Comparison of ENCODE assay signal across 32 cellular contexts in genomic region chr12:94977766-94978468, GRCh38. TPM values are rescaled to one million over a fixed set of nuclear protein-coding genes. Genes with fewer than 3 reads are reported as not detected.
DNase-seq lines count a peak whose midpoint lies in the region; ATAC-seq, FAIRE-seq and TF ChIP-seq lines count a peak whose summit lies in the region.
"Had no signal": no experiment of that assay in that cellular context is flagged by ENCODE, and none has a peak within 500 bp of the region (broad histone marks: within the 10 kb centered on the region; RNA-seq: fewer than 3 reads in every experiment).

No MANE protein-coding gene starts in this region.

- no peak overlapping the region for H3K23ac ChIP-seq in mesenchymal stem cell (ENCODE audit: low read length in 2 of 2)

- H3K27ac ChIP-seq in GM23338 (ENCODE audit: low read depth) (0 out of 2 replicates have a peak overlapping the region, but pooled peaks have one; percentile 12), mesenchymal stem cell (ENCODE audit: low read length, poor library complexity, severe bottlenecking) (no peak overlapping the region), small intestine (ENCODE audit: low read depth in 1 of 2, low read length in 1 of 2) (no peak overlapping the region)
- H3K27ac ChIP-seq: cardiac muscle cell, Peyer's patch, sigmoid colon, tibial nerve had no signal

- peak overlapping the region in 1 of 2 experiments; percentile 68 for H3K18ac ChIP-seq in mesenchymal stem cell (ENCODE audit: low read depth in 1 of 2, low read length in 2 of 2)

- no peaks in the 10 kb centered on the region for H3K9me3 ChIP-seq in T-helper 17 cell (ENCODE audit: control insufficient read depth, low read length, poor library complexity, severe bottlenecking)
- H3K9me3 ChIP-seq in mesenchymal stem cell (ENCODE audit: control insufficient read depth, low read length) = no peaks in the 10 kb centered on the region
- H3K9me3 ChIP-seq in small intestine (ENCODE audit: control insufficient read depth, low read depth) = no peaks in the 10 kb centered on the region
- H3K9me3 ChIP-seq: BE2C, HAP-1, Peyer's patch, sigmoid colon, tibial nerve had no signal

- no peak overlapping the region for H2BK15ac ChIP-seq in mesenchymal stem cell (ENCODE audit: low read depth, poor library complexity, severe bottlenecking)

- H3K4me1 ChIP-seq in GM23338 (ENCODE audit: insufficient read depth) = no peaks in the 10 kb centered on the region
- H3K4me1 ChIP-seq in mesenchymal stem cell (ENCODE audit: control insufficient read depth, insufficient read depth, low read depth, low read length) = peaks cover 6% of the 10 kb centered on the region
- no peaks in the 10 kb centered on the region for H3K4me1 ChIP-seq in small intestine (ENCODE audit: control insufficient read depth in 2 of 2, insufficient read depth in 1 of 2, low read depth in 1 of 2, low read length in 1 of 2)
- H3K4me1 ChIP-seq: BE2C, Peyer's patch, tibial nerve had no signal

- no peak overlapping the region for H3K4me3 Mint-ChIP-seq in activated naive CD4-positive, alpha-beta T cell treated with anti-CD3 and anti-CD28 coated beads, Interleukin-2, amount 10 ng/mL, durations not matched to agents 7 days and 5 days
- H3K4me3 Mint-ChIP-seq in GM23338 = no peak overlapping the region
- H3K4me3 Mint-ChIP-seq in T-helper 17 cell = no peak overlapping the region
- H3K4me3 Mint-ChIP-seq: activated CD4-positive, alpha-beta T cell treated with anti-CD3 and anti-CD28 coated beads for 36 hours; activated CD8-positive, alpha-beta T cell treated with anti-CD3 and anti-CD28 coated beads for 36 hours; activated naive CD4-positive, alpha-beta T cell treated with anti-CD3 and anti-CD28 coated beads, Interleukin-2, amount 50 U/mL, for 24 hours; activated T-helper 17 cell treated with anti-CD3 and anti-CD28 coated beads, Interleukin-2, amount 50 U/mL, for 72 hours; CD8-positive, alpha-beta memory T cell; effector memory CD8-positive, alpha-beta T cell; T-helper 2 cell treated with Interferon-gamma antibody and Interleukin-4, amounts not matched to agents 5 μg/mL and 100 μg/mL, for 36 hours had no signal

- H3K36me3 ChIP-seq in GM23338 (ENCODE audit: insufficient read depth) = no peaks in the 10 kb centered on the region
- no peaks in the 10 kb centered on the region for H3K36me3 ChIP-seq in mesenchymal stem cell (ENCODE audit: control insufficient read depth in 1 of 2, insufficient read depth in 2 of 2, low read depth in 1 of 2, low read length in 2 of 2)
- peaks cover 0 to 5% of the 10 kb centered on the region in 2 donors for H3K36me3 ChIP-seq in small intestine (ENCODE audit: control insufficient read depth in 2 of 2, insufficient read depth in 2 of 2, low read length in 2 of 2)
- H3K36me3 ChIP-seq: BE2C, cardiac muscle cell, HAP-1, Peyer's patch, sigmoid colon, tibial nerve had no signal

- H3K9me2 ChIP-seq in GM23338 (ENCODE audit: insufficient read depth) = no peaks in the 10 kb centered on the region

- no peak overlapping the region for H3K9ac ChIP-seq in mesenchymal stem cell (ENCODE audit: low read length)

- FAIRE-seq in small intestine (lab: Jason Lieb, UNC) = no peak
- FAIRE-seq: GM12891, islet of Langerhans had no signal

- no peaks in the 10 kb centered on the region for H3K9me3 Mint-ChIP-seq in activated naive CD4-positive, alpha-beta T cell treated with anti-CD3 and anti-CD28 coated beads, Interleukin-2, amount 10 ng/mL, durations not matched to agents 7 days and 5 days
- no peaks in the 10 kb centered on the region for H3K9me3 Mint-ChIP-seq in GM23338
- H3K9me3 Mint-ChIP-seq: activated CD8-positive, alpha-beta T cell treated with anti-CD3 and anti-CD28 coated beads for 36 hours; activated naive CD4-positive, alpha-beta T cell treated with anti-CD3 and anti-CD28 coated beads, Interleukin-2, amount 50 U/mL, for 24 hours; activated T-helper 17 cell treated with anti-CD3 and anti-CD28 coated beads, Interleukin-2, amount 50 U/mL, for 72 hours; CD8-positive, alpha-beta memory T cell; effector memory CD8-positive, alpha-beta T cell; T-helper 2 cell treated with Interferon-gamma antibody and Interleukin-4, amounts not matched to agents 5 μg/mL and 100 μg/mL, for 36 hours had no signal

- H3K4me3 ChIP-seq in GM23338 (no peak overlapping the region), mesenchymal stem cell (ENCODE audit: insufficient read depth in 1 of 2, low read depth in 1 of 2, low read length in 2 of 2) (no peak overlapping the region), small intestine (ENCODE audit: low read depth in 1 of 2, low read length in 2 of 2) (no peak overlapping the region)
- H3K4me3 ChIP-seq: cardiac muscle cell, HAP-1, Peyer's patch, sigmoid colon, tibial nerve had no signal

- H2BK5ac ChIP-seq in mesenchymal stem cell (ENCODE audit: low read depth, low read length, poor library complexity, severe bottlenecking) = no peak overlapping the region

- peak overlapping the region in 1 of 2 experiments; percentile 97 for H3K14ac ChIP-seq in mesenchymal stem cell (ENCODE audit: low read length in 2 of 2)

- CTCF ChIA-PET in activated naive CD4-positive, alpha-beta T cell treated with anti-CD3 and anti-CD28 coated beads, Interleukin-2, amount 10 ng/mL, durations not matched to agents 7 days and 5 days (lab: Charles Lee) = no interaction called here

- peak overlapping the region; percentile 19 for H4K8ac ChIP-seq in mesenchymal stem cell (ENCODE audit: low read length)

- peaks cover 34% of the 10 kb centered on the region for H3K4me1 Mint-ChIP-seq in activated naive CD4-positive, alpha-beta T cell treated with anti-CD3 and anti-CD28 coated beads, Interleukin-2, amount 10 ng/mL, durations not matched to agents 7 days and 5 days
- H3K4me1 Mint-ChIP-seq in GM23338 (peaks cover 8% of the 10 kb centered on the region), T-helper 17 cell (peaks cover 25% of the 10 kb centered on the region)

- H2AK5ac ChIP-seq in mesenchymal stem cell (ENCODE audit: low read length, severe bottlenecking) = peak overlapping the region; percentile 91

- TF ChIP-seq CTCF in GM23338 (conservative IDR thresholded peaks at IDR 0.05; ENCODE audit: low read depth in 2 of 2) = no peak

- H3K27me3 ChIP-seq in GM23338 (ENCODE audit: insufficient read depth) (no peaks in the 10 kb centered on the region), mesenchymal stem cell (ENCODE audit: control insufficient read depth in 1 of 2, insufficient read depth in 1 of 2, low read length in 2 of 2) (no peaks in the 10 kb centered on the region), small intestine (ENCODE audit: control insufficient read depth in 2 of 2, insufficient read depth in 2 of 2, low read length in 2 of 2) (no peaks in the 10 kb centered on the region)
- H3K27me3 ChIP-seq: BE2C, cardiac muscle cell, Peyer's patch, sigmoid colon, tibial nerve had no signal

- peaks cover 3% of the 10 kb centered on the region; the same call in 1 of the 2 replicates for H3K79me2 ChIP-seq in GM23338 (replicated peaks; ENCODE audit: insufficient read depth)

- no peak for ATAC-seq in GM23338
- ATAC-seq in T-helper 17 cell = no peak
- ATAC-seq in GM18873 (IDR thresholded peaks at IDR 0.05; ENCODE audit: low FRiP score, unreplicated experiment) = no peak
- ATAC-seq: activated CD4-positive, alpha-beta T cell treated with anti-CD3 and anti-CD28 coated beads for 36 hours; activated CD8-positive, alpha-beta T cell treated with anti-CD3 and anti-CD28 coated beads for 36 hours; activated T-helper 17 cell treated with anti-CD3 and anti-CD28 coated beads, Interleukin-2, amount 50 U/mL, for 72 hours; effector memory CD8-positive, alpha-beta T cell had no signal

- H3K27me3 Mint-ChIP-seq in activated naive CD4-positive, alpha-beta T cell treated with anti-CD3 and anti-CD28 coated beads, Interleukin-2, amount 10 ng/mL, durations not matched to agents 7 days and 5 days = no peaks in the 10 kb centered on the region
- H3K27me3 Mint-ChIP-seq in GM23338 (ENCODE audit: insufficient read depth, low read depth, poor library complexity) (peaks cover 3% of the 10 kb centered on the region), T-helper 17 cell (no peaks in the 10 kb centered on the region)
- H3K27me3 Mint-ChIP-seq: activated CD4-positive, alpha-beta T cell treated with anti-CD3 and anti-CD28 coated beads for 36 hours; activated CD8-positive, alpha-beta T cell treated with anti-CD3 and anti-CD28 coated beads for 36 hours; activated naive CD4-positive, alpha-beta T cell treated with anti-CD3 and anti-CD28 coated beads, Interleukin-2, amount 50 U/mL, for 24 hours; activated T-helper 17 cell treated with anti-CD3 and anti-CD28 coated beads, Interleukin-2, amount 50 U/mL, for 72 hours; CD8-positive, alpha-beta memory T cell; effector memory CD8-positive, alpha-beta T cell; progenitor cell of endocrine pancreas had no signal

- no peak for DNase-seq in activated naive CD4-positive, alpha-beta T cell treated with anti-CD3 and anti-CD28 coated beads, Interleukin-2, amount 10 ng/mL, durations not matched to agents 7 days and 5 days
- no peak for DNase-seq in activated naive CD4-positive, alpha-beta T cell (lab: John Stamatoyannopoulos, UW)
- no peak for DNase-seq in GM23338 (ENCODE audit: low spot score)
- DNase-seq in T-helper 17 cell = no peak
- no peak for DNase-seq in mesenchymal stem cell
- DNase-seq in KG1 (lab: John Stamatoyannopoulos, UW) = no peak
- no peak for DNase-seq in small intestine
- DNase-seq: activated CD4-positive, alpha-beta T cell treated with anti-CD3 and anti-CD28 coated beads for 36 hours; activated CD8-positive, alpha-beta memory T cell treated with anti-CD3 and anti-CD28 coated beads, Interleukin-2, amount 50 U/mL, for 48 hours; activated CD8-positive, alpha-beta T cell treated with anti-CD3 and anti-CD28 coated beads for 36 hours; anterior cingulate cortex; BE2C; CD8-positive, alpha-beta memory T cell; cortex of kidney; effector memory CD8-positive, alpha-beta T cell; glutamatergic neuron; NCI-H146; NCI-H526 treated with DMSO at 0.1 percent for 48 hours; Peyer's patch; SIG-M5; sigmoid colon; stimulated activated CD4-positive, alpha-beta T cell treated with anti-CD3 and anti-CD28 coated beads, Interleukin-4, amount 100 ng/mL, for 4 hours had no signal

- no peak overlapping the region for H4K91ac ChIP-seq in mesenchymal stem cell (ENCODE audit: low read length)

- no peak overlapping the region for H2BK120ac ChIP-seq in mesenchymal stem cell (ENCODE audit: low read depth, low read length)

- WGBS in mesenchymal stem cell = 93% methylated on average over 4 of the region's 4 CpGs
- WGBS in small intestine, 3 donors = 90 to 95% (median 92%) methylated on average over 4 of the region's 4 CpGs

- H3K36me3 Mint-ChIP-seq in activated naive CD4-positive, alpha-beta T cell treated with anti-CD3 and anti-CD28 coated beads, Interleukin-2, amount 10 ng/mL, durations not matched to agents 7 days and 5 days = peaks cover 27% of the 10 kb centered on the region
- H3K36me3 Mint-ChIP-seq in GM23338 (ENCODE audit: low read depth) = no peaks in the 10 kb centered on the region
- peaks cover 5% of the 10 kb centered on the region for H3K36me3 Mint-ChIP-seq in T-helper 17 cell (ENCODE audit: low read depth)

- H2AFZ ChIP-seq in GM23338 (no peak overlapping the region), mesenchymal stem cell (ENCODE audit: low read depth, low read length) (no peak overlapping the region)

- peaks cover 10% of the 10 kb centered on the region for H3K79me1 ChIP-seq in mesenchymal stem cell (replicated peaks; ENCODE audit: low read length, poor library complexity, severe bottlenecking)

- 0 out of 2 replicates have a peak, but pooled peaks cover 5% of the 10 kb centered on the region for H4K20me1 ChIP-seq in GM23338 (replicated peaks; ENCODE audit: insufficient read depth)

- no peaks in the 10 kb centered on the region for H3F3A ChIP-seq in GM23338 (replicated peaks; ENCODE audit: low read depth)

- no peak overlapping the region for H3K4ac ChIP-seq in mesenchymal stem cell (ENCODE audit: low read depth in 1 of 2, low read length in 2 of 2)

- peak overlapping the region in 1 of 2 experiments; percentile 60 for H2BK12ac ChIP-seq in mesenchymal stem cell (ENCODE audit: low read length in 2 of 2)

- H3K4me2 ChIP-seq in GM23338 (no peak overlapping the region), mesenchymal stem cell (ENCODE audit: low read length, poor library complexity, severe bottlenecking) (no peak overlapping the region)

- H3K27ac Mint-ChIP-seq in activated naive CD4-positive, alpha-beta T cell treated with anti-CD3 and anti-CD28 coated beads, Interleukin-2, amount 10 ng/mL, durations not matched to agents 7 days and 5 days = peak overlapping the region; percentile 31
- H3K27ac Mint-ChIP-seq in GM23338 (no peak overlapping the region), T-helper 17 cell (peak overlapping the region; percentile 34)
- H3K27ac Mint-ChIP-seq: activated CD4-positive, alpha-beta T cell treated with anti-CD3 and anti-CD28 coated beads for 36 hours; activated CD8-positive, alpha-beta T cell treated with anti-CD3 and anti-CD28 coated beads for 36 hours; activated naive CD4-positive, alpha-beta T cell treated with anti-CD3 and anti-CD28 coated beads, Interleukin-2, amount 50 U/mL, for 24 hours; activated T-helper 17 cell treated with anti-CD3 and anti-CD28 coated beads, Interleukin-2, amount 50 U/mL, for 72 hours; effector memory CD8-positive, alpha-beta T cell; progenitor cell of endocrine pancreas; T-helper 2 cell treated with Interferon-gamma antibody and Interleukin-4, amounts not matched to agents 5 μg/mL and 100 μg/mL, for 36 hours had no signal

RNA-seq across cellular contexts. Expression of gene NDUFA12, which starts 25.6 kb away (rescaled TPM):
- total RNA-seq in GM23338 (2014; rRNA removed; shearing (Covaris generic)) = 84.9 and 123 TPM in 2 replicates
- polyA plus RNA-seq in GM23338 (2016; fragmentation: Nextera tagmentation; extraction: Ambion mirVana) (373 and 386 TPM in 2 replicates), small intestine (100 to 1,000 TPM; 164 to 215 (median 200) TPM)
- 10 to 100 TPM; 57.7 to 65.2 TPM for total RNA-seq in T-helper 17 cell
- 219 TPM for polyA plus RNA-seq in mesenchymal stem cell (2013, experiment 1 of 2)
- 217 TPM for polyA plus RNA-seq in mesenchymal stem cell (2013, experiment 2 of 2)
